In genomic region chr6:159170333-159170672, GRCh38 we compare ENCODE assay signal across 10 cellular contexts. TPM values are rescaled to one million over a fixed set of nuclear protein-coding genes. Genes with fewer than 3 reads are reported as not detected.
A peak's percentile ranks its signal among the peaks of the same experiment; 100 is the strongest.
DNase-seq lines count a peak whose midpoint lies in the region; ATAC-seq and TF ChIP-seq lines count a peak whose summit lies in the region.
"Had no signal": no experiment of that assay in that cellular context is flagged by ENCODE, and none has a peak within 500 bp of the region (broad histone marks: within the 10 kb centered on the region; RNA-seq: fewer than 3 reads in every experiment).

No MANE protein-coding gene starts in this region.

- peak overlapping the region in 2 of 3 donors; percentile 47 to 57 for H3K4me3 Mint-ChIP-seq in T-cell
- peak overlapping the region in 1 of 2 donors; percentile 80 for H3K4me3 Mint-ChIP-seq in stimulated activated naive B cell treated with anti-CD40 and anti-IgM and Interleukin-4, amounts not matched to agents 10 μg/mL and 1 μg/mL and 100 μg/mL, for 72 hours

- intact Hi-C loops in gastrocnemius medialis (cut with DNase I; ENCODE audit: low total_unique reads) = loop anchor here (5.0 kb wide), 1 partner anchor 482 kb away; no protein-coding TSS in a partner anchor

- H3K27me3 Mint-ChIP-seq in T-cell = peaks cover 73 to 81% of the 10 kb centered on the region in 2 donors
- peaks cover 63 to 78% of the 10 kb centered on the region in 2 donors for H3K27me3 Mint-ChIP-seq in stimulated activated naive B cell treated with anti-CD40 and anti-IgM and Interleukin-4, amounts not matched to agents 10 μg/mL and 1 μg/mL and 100 μg/mL, for 72 hours

- peak overlapping the region in 1 of 2 donors; percentile 27 for H3K27ac Mint-ChIP-seq in T-cell
- no peak overlapping the region for H3K27ac Mint-ChIP-seq in stimulated activated naive B cell treated with anti-CD40 and anti-IgM and Interleukin-4, amounts not matched to agents 10 μg/mL and 1 μg/mL and 100 μg/mL, for 72 hours

- H3K4me1 Mint-ChIP-seq in T-cell = peaks cover 22 to 25% (median 25%) of the 10 kb centered on the region in 3 donors
- peaks cover 22 to 30% of the 10 kb centered on the region in 2 donors for H3K4me1 Mint-ChIP-seq in stimulated activated naive B cell treated with anti-CD40 and anti-IgM and Interleukin-4, amounts not matched to agents 10 μg/mL and 1 μg/mL and 100 μg/mL, for 72 hours

- H3K4me3 ChIP-seq in DOHH2 (ENCODE audit: low read length) = no peak overlapping the region
- peak overlapping the region; percentile 27 for H3K4me3 ChIP-seq in fibroblast of pulmonary artery (replicated peaks; ENCODE audit: low read depth, low read length)
- peak overlapping the region in 3 of 4 donors; percentile 30 to 42 (median 33) for H3K4me3 ChIP-seq in gastrocnemius medialis
- H3K4me3 ChIP-seq: lung had no signal

- ATAC-seq in T-cell (replicated peaks in 1 of 4) (no peak), gastrocnemius medialis (no peak), GM21529 (IDR thresholded peaks at IDR 0.05; ENCODE audit: unreplicated experiment) (no peak), HG02798 (IDR thresholded peaks at IDR 0.05; ENCODE audit: poor library complexity, unreplicated experiment) (no peak)
- ATAC-seq in stimulated activated naive B cell treated with anti-CD40 and anti-IgM and Interleukin-4, amounts not matched to agents 10 μg/mL and 1 μg/mL and 100 μg/mL, for 72 hours (replicated peaks) = no peak

- POLR2A ChIA-PET in T-cell (lab: Charles Lee) = no interaction called here

- peaks cover 17% of the 10 kb centered on the region for H3K4me1 ChIP-seq in DOHH2 (ENCODE audit: control insufficient read depth, low read length)
- H3K4me1 ChIP-seq in gastrocnemius medialis = peaks cover 0 to 7% of the 10 kb centered on the region in 2 donors

- peaks cover 4% of the 10 kb centered on the region; the same call in 1 of the 2 replicates for H3F3A ChIP-seq in DOHH2 (ENCODE audit: control insufficient read depth, insufficient read depth)

- H3K27ac ChIP-seq in DOHH2 (ENCODE audit: low read depth, low read length) = no peak overlapping the region
- no peak overlapping the region for H3K27ac ChIP-seq in gastrocnemius medialis

- H3K4me2 ChIP-seq in DOHH2 (ENCODE audit: low read length) = peak overlapping the region; percentile 58; the same call in 1 of the 2 replicates

- no peaks in the 10 kb centered on the region for H3K9me3 Mint-ChIP-seq in T-cell
- no peaks in the 10 kb centered on the region for H3K9me3 Mint-ChIP-seq in stimulated activated naive B cell treated with anti-CD40 and anti-IgM and Interleukin-4, amounts not matched to agents 10 μg/mL and 1 μg/mL and 100 μg/mL, for 72 hours

- H3K27me3 ChIP-seq in DOHH2 (ENCODE audit: control insufficient read depth, low read length) (peaks cover 61% of the 10 kb centered on the region), gastrocnemius medialis (peaks cover 48 to 73% (median 69%) of the 10 kb centered on the region in 3 donors)

- DNase-seq in T-cell (no peak), fibroblast of pulmonary artery (ENCODE audit: low read depth) (peak; percentile 7), gastrocnemius medialis (no peak), NAMALWA (ENCODE audit: low spot score) (no peak)
- DNase-seq in stimulated activated naive B cell treated with anti-CD40 and anti-IgM and Interleukin-4, amounts not matched to agents 10 μg/mL and 1 μg/mL and 100 μg/mL, for 72 hours = no peak
- DNase-seq: cortex of kidney had no signal

- H3K36me3 ChIP-seq in DOHH2 (ENCODE audit: control insufficient read depth, low read length) (no peaks in the 10 kb centered on the region), gastrocnemius medialis (no peaks in the 10 kb centered on the region)

- no peaks in the 10 kb centered on the region for H3K36me3 Mint-ChIP-seq in T-cell
- no peaks in the 10 kb centered on the region for H3K36me3 Mint-ChIP-seq in stimulated activated naive B cell treated with anti-CD40 and anti-IgM and Interleukin-4, amounts not matched to agents 10 μg/mL and 1 μg/mL and 100 μg/mL, for 72 hours

- CTCF ChIA-PET in T-cell (lab: Charles Lee) = no interaction called here

- H3K9me2 ChIP-seq in DOHH2 (replicated peaks; ENCODE audit: control insufficient read depth, low read length) = no peaks in the 10 kb centered on the region

- no peaks in the 10 kb centered on the region for H3K79me2 ChIP-seq in DOHH2 (ENCODE audit: control insufficient read depth, low read length)

- H3K9me3 ChIP-seq in DOHH2 (ENCODE audit: control insufficient read depth, insufficient read depth, low read length) (no peaks in the 10 kb centered on the region), gastrocnemius medialis (no peaks in the 10 kb centered on the region)

- in situ Hi-C loops in gastrocnemius medialis (cut with MboI; ENCODE audit: low sequenced_read_pairs in 4 of 4) = loop anchor here in 3 of 4 donors (10.0 kb wide), 1 partner anchor 484 kb away; no protein-coding TSS in a partner anchor

- TF ChIP-seq CTCF in DOHH2 (IDR thresholded peaks at IDR 0.05; ENCODE audit: low read depth, low read length, poor library complexity, severe bottlenecking) (no peak), fibroblast of pulmonary artery (IDR thresholded peaks at IDR 0.05; ENCODE audit: low read length, missing control alignments) (no peak), gastrocnemius medialis (IDR thresholded peaks at IDR 0.05 in 4 of 5, conservative IDR thresholded peaks at IDR 0.05 in 1 of 5) (no peak)

- no peaks in the 10 kb centered on the region for H4K20me1 ChIP-seq in DOHH2 (ENCODE audit: control insufficient read depth, insufficient read depth, low read depth, low read length)

- TF ChIP-seq POLR2A in gastrocnemius medialis (IDR thresholded peaks at IDR 0.05) = no peak

RNA-seq across cellular contexts. Expression of gene FNDC1, which starts 1.1 kb away (rescaled TPM):
- total RNA-seq in T-cell = under 1 TPM in 1 of 5 donors, not detected in 4; 0.03 TPM
- under 1 TPM; 0.16 to 0.41 (median 0.31) TPM for total RNA-seq in gastrocnemius medialis
